8 cellular contexts compared by ENCODE assay signal in genomic region chr15:44426975-44427755, GRCh38. TPM values are rescaled to one million over a fixed set of nuclear protein-coding genes. Genes with fewer than 3 reads are reported as not detected.
DNase-seq lines count a peak whose midpoint lies in the region; ATAC-seq, FAIRE-seq and TF ChIP-seq lines count a peak whose summit lies in the region.

TSS of gene CTDSPL2 (plus strand) at chr15:44427629. CDS start at chr15:44459015, 31,386 bp downstream.

- H3K9me3 Mint-ChIP-seq in mesothelial cell of epicardium = no peaks in the 10 kb centered on the region

- TF ChIP-seq CTCF in OCI-LY1 (IDR thresholded peaks at IDR 0.05; ENCODE audit: low read length) (peak; percentile 20; the same call in 1 of the 2 replicates), mesothelial cell of epicardium (IDR thresholded peaks at IDR 0.05; ENCODE audit: unreplicated experiment) (no peak)

- peaks cover 57% of the 10 kb centered on the region for H3K79me2 ChIP-seq in OCI-LY1 (ENCODE audit: insufficient read depth, low read length)

- H3F3A ChIP-seq in OCI-LY1 (ENCODE audit: insufficient read depth, low read length) = no peaks in the 10 kb centered on the region

- H2AFZ ChIP-seq in OCI-LY1 (ENCODE audit: low read length) = peak within 1 kb of the TSS; percentile 89

- peak within 1 kb of the TSS; percentile 90 for H3K4me3 Mint-ChIP-seq in mesothelial cell of epicardium

- H3K4me1 Mint-ChIP-seq in mesothelial cell of epicardium = peaks cover 28% of the 10 kb centered on the region

- H3K27ac Mint-ChIP-seq in mesothelial cell of epicardium = peak within 1 kb of the TSS; percentile 99

- H4K20me1 ChIP-seq in OCI-LY1 (ENCODE audit: insufficient read depth, low read length) = no peaks in the 10 kb centered on the region

- H3K36me3 Mint-ChIP-seq in mesothelial cell of epicardium = peaks cover 4% of the 10 kb centered on the region

- no peaks in the 10 kb centered on the region for H3K9me2 ChIP-seq in OCI-LY1 (ENCODE audit: low read depth, low read length)

- peak within 1 kb of the TSS; percentile 92 for H3K27ac ChIP-seq in OCI-LY1 (ENCODE audit: low read depth, low read length, poor library complexity, severe bottlenecking)

- peaks cover 7% of the 10 kb centered on the region for H3K36me3 ChIP-seq in OCI-LY1 (ENCODE audit: insufficient read depth, low read length)

- DNase-seq in DMS 273 treated with DMSO at 0.1 percent for 48 hours (lab: John Stamatoyannopoulos, UW) = peak; percentile 91
- DNase-seq in HuH-7 (ENCODE audit: low spot score) = peak; percentile 76
- DNase-seq in activated CD8-positive, alpha-beta memory T cell treated with anti-CD3 and anti-CD28 coated beads, Interleukin-2, amount 50 U/mL, for 4 hours = peak; percentile 91
- peak; percentile 97 for DNase-seq in mesothelial cell of epicardium (ENCODE audit: low spot score in 2 of 2, unreplicated experiment in 2 of 2)
- peak; percentile 90 to 93 for DNase-seq in stimulated activated CD8-positive, alpha-beta memory T cell treated with anti-CD3 and anti-CD28 coated beads, Interleukin-15, amount 100 ng/mL, for 48 hours (ENCODE audit: low read depth in 2 of 2)

- peak; percentile 90 for ATAC-seq in GM21515 (IDR thresholded peaks at IDR 0.05; ENCODE audit: unreplicated experiment)

- H3K4me3 ChIP-seq in OCI-LY1 (ENCODE audit: low read depth, low read length, poor library complexity, severe bottlenecking) = peak within 1 kb of the TSS; percentile 93

- peaks cover 32% of the 10 kb centered on the region for H3K4me1 ChIP-seq in OCI-LY1 (ENCODE audit: insufficient read depth, low read length, severe bottlenecking)

- H3K9me3 ChIP-seq in OCI-LY1 (ENCODE audit: low read length) = no peaks in the 10 kb centered on the region

- H3K27me3 Mint-ChIP-seq in mesothelial cell of epicardium (ENCODE audit: low read depth) = no peaks in the 10 kb centered on the region

- H3K9ac ChIP-seq in OCI-LY1 (ENCODE audit: low read length) = peak within 1 kb of the TSS; percentile 100

- H3K27me3 ChIP-seq in OCI-LY1 (ENCODE audit: insufficient read depth, low read length) = no peaks in the 10 kb centered on the region

- peak; percentile 95 for FAIRE-seq in endometrium (lab: Jason Lieb, UNC)

- H3K4me2 ChIP-seq in OCI-LY1 (ENCODE audit: low read length) = peak within 1 kb of the TSS; percentile 93

RNA-seq across cellular contexts. Expression of gene CTDSPL2, which starts in this region (rescaled TPM):
- 73.3 to 76.3 TPM (median 74.7 TPM) in 3 replicates for total RNA-seq in mesothelial cell of epicardium

Comparison
In these comparisons a context has a peak if more than half of its experiments do, and no peak if none do; other contexts are left out.
1. Peak in every context shown above with its lines: DNase-seq, ATAC-seq, H3K4me3 ChIP-seq and H3K27ac ChIP-seq.